ENCODE assay signal across 1 cellular context in the genomic region with DNA sequence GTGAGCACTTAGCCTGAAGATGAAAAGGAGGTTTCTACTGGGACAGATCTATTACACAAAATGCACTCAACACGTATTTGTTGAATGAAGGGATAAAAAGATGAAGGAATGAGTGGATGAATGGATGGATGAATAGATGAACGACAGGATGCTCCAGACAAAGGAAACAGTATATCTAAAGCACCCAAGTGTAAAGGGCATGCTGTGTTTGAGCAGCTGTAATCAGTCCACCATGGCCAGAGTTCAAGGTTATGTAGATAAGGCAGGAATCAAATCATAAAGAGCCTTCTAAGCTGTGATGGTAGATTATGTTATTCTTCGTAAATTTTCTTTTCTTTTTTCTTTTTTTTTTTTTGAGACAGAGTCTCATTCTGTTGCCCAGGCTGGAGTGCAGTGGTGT.
TF ChIP-seq lines count a peak whose summit lies in the region.

No MANE protein-coding gene starts in this region.

TF ChIP-seq in HepG2, 621 proteins besides CTCF, POLR2A, EP300 and RAD21 (continued from another document):
- TF ChIP-seq, protein P1, sequence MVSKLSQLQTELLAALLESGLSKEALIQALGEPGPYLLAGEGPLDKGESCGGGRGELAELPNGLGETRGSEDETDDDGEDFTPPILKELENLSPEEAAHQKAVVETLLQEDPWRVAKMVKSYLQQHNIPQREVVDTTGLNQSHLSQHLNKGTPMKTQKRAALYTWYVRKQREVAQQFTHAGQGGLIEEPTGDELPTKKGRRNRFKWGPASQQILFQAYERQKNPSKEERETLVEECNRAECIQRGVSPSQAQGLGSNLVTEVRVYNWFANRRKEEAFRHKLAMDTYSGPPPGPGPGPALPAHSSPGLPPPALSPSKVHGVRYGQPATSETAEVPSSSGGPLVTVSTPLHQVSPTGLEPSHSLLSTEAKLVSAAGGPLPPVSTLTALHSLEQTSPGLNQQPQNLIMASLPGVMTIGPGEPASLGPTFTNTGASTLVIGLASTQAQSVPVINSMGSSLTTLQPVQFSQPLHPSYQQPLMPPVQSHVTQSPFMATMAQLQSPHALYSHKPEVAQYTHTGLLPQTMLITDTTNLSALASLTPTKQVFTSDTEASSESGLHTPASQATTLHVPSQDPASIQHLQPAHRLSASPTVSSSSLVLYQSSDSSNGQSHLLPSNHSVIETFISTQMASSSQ (IDR thresholded peaks at IDR 0.05; ENCODE audit: low read depth) = 0 out of 2 replicates have a peak, but pooled peaks have one; percentile 42
- TF ChIP-seq, protein P1 (CRISPR knock-in tag; IDR thresholded peaks at IDR 0.05; ENCODE audit: borderline replicate concordance) = no peak
- peak; percentile 70 for TF ChIP-seq FOXO1 (CRISPR knock-in tag; IDR thresholded peaks at IDR 0.05)
- TF ChIP-seq POGZ (CRISPR knock-in tag; IDR thresholded peaks at IDR 0.05) = peak; percentile 59; the same call in 1 of the 2 replicates
- peak; percentile 94 for TF ChIP-seq TFAP4 (IDR thresholded peaks at IDR 0.05; ENCODE audit: borderline replicate concordance, low read depth)
- peak; percentile 70 for TF ChIP-seq ZMYM4 (CRISPR knock-in tag; IDR thresholded peaks at IDR 0.05)
- peak; percentile 62; the same call in 1 of the 2 replicates for TF ChIP-seq NR2C2 (CRISPR knock-in tag; IDR thresholded peaks at IDR 0.05; ENCODE audit: borderline replicate concordance)
- TF ChIP-seq ETV5 (CRISPR knock-in tag; IDR thresholded peaks at IDR 0.05; ENCODE audit: borderline replicate concordance) = peak; percentile 69; the same call in 1 of the 2 replicates
- peak; percentile 25; the same call in 1 of the 2 replicates for TF ChIP-seq HOMEZ (CRISPR knock-in tag; IDR thresholded peaks at IDR 0.05; ENCODE audit: low read depth)
- TF ChIP-seq HOXA3 (CRISPR knock-in tag; IDR thresholded peaks at IDR 0.05) = peak; percentile 40; the same call in 1 of the 2 replicates
- no peak for TF ChIP-seq PRPF4 (IDR thresholded peaks at IDR 0.05; ENCODE audit: low read depth, low read length, poor library complexity, severe bottlenecking)
- TF ChIP-seq MXI1 (IDR thresholded peaks at IDR 0.05; ENCODE audit: borderline replicate concordance, low read depth, low read length) = 0 out of 3 replicates have a peak, but pooled peaks have one; percentile 26
- TF ChIP-seq YEATS2 (CRISPR knock-in tag; IDR thresholded peaks at IDR 0.05; ENCODE audit: borderline replicate concordance) = no peak
- TF ChIP-seq NCOR1 (IDR thresholded peaks at IDR 0.05; ENCODE audit: borderline replicate concordance, low read length) = peak; percentile 81; the same call in 1 of the 2 replicates
- TF ChIP-seq PAWR (CRISPR knock-in tag; IDR thresholded peaks at IDR 0.05; ENCODE audit: borderline replicate concordance) = no peak
- no peak for TF ChIP-seq ZNF543 (CRISPR knock-in tag; IDR thresholded peaks at IDR 0.05)
- TF ChIP-seq ZNF672 (CRISPR knock-in tag; IDR thresholded peaks at IDR 0.05) = no peak
- 0 out of 2 replicates have a peak, but pooled peaks have one; percentile 24 for TF ChIP-seq IRF2 (CRISPR knock-in tag; IDR thresholded peaks at IDR 0.05)
- peak; percentile 90 for TF ChIP-seq TRIM24 (CRISPR knock-in tag; IDR thresholded peaks at IDR 0.05)
- no peak for TF ChIP-seq MBD4 (IDR thresholded peaks at IDR 0.05; ENCODE audit: borderline replicate concordance, low read length)
- peak; percentile 81 for TF ChIP-seq ZMYM2 (CRISPR knock-in tag; IDR thresholded peaks at IDR 0.05)
- peak; percentile 13; the same call in 1 of the 2 replicates for TF ChIP-seq ZNF280D (CRISPR knock-in tag; IDR thresholded peaks at IDR 0.05)
- peak; percentile 36; the same call in 1 of the 2 replicates for TF ChIP-seq CEBPG (CRISPR knock-in tag; IDR thresholded peaks at IDR 0.05)
- TF ChIP-seq ZKSCAN8 (CRISPR knock-in tag; IDR thresholded peaks at IDR 0.05; ENCODE audit: borderline replicate concordance) = 0 out of 2 replicates have a peak, but pooled peaks have one; percentile 29
- peak; percentile 69; the same call in 1 of the 2 replicates for TF ChIP-seq ZBTB20 (CRISPR knock-in tag; IDR thresholded peaks at IDR 0.05; ENCODE audit: borderline replicate concordance, low read depth)
- peak; percentile 88 for TF ChIP-seq RXRB (CRISPR knock-in tag; IDR thresholded peaks at IDR 0.05; ENCODE audit: borderline replicate concordance)
- TF ChIP-seq NCOA2 (CRISPR knock-in tag; IDR thresholded peaks at IDR 0.05) = peak; percentile 86
